8 cellular contexts compared by ENCODE assay signal in genomic region chr9:35618854-35619799, GRCh38. TPM values are rescaled to one million over a fixed set of nuclear protein-coding genes. Genes with fewer than 3 reads are reported as not detected.
A peak's percentile ranks its signal among the peaks of the same experiment; 100 is the strongest.
DNase-seq lines count a peak whose midpoint lies in the region; ATAC-seq lines count a peak whose summit lies in the region.

No MANE protein-coding gene starts in this region.

- no peak for DNase-seq in T-helper 17 cell
- DNase-seq in myocyte (ENCODE audit: low read depth), result peak; percentile 76
- DNase-seq in NCI-H2227 treated with DMSO at 0.1 percent for 48 hours (lab: John Stamatoyannopoulos, UW), result no peak
- no peak for DNase-seq in LoVo (ENCODE audit: low spot score)
- DNase-seq in SK-N-DZ (ENCODE audit: low spot score), result no peak
- DNase-seq in NCI-H82 (lab: John Stamatoyannopoulos, UW), result no peak

- no peaks in the 10 kb centered on the region for H3K27me3 Mint-ChIP-seq in T-helper 17 cell

- no peaks in the 10 kb centered on the region for H3K36me3 Mint-ChIP-seq in T-helper 17 cell (ENCODE audit: low read depth)

- peak overlapping the region; percentile 53 for H3K4me3 Mint-ChIP-seq in T-helper 17 cell

- H3K9me3 ChIP-seq in T-helper 17 cell (ENCODE audit: control insufficient read depth, low read length, poor library complexity, severe bottlenecking), result no peaks in the 10 kb centered on the region

- H3K4me1 Mint-ChIP-seq in T-helper 17 cell, result peaks cover 42% of the 10 kb centered on the region

- ATAC-seq in GM18909 (IDR thresholded peaks at IDR 0.05; ENCODE audit: poor library complexity, unreplicated experiment) (peak; percentile 62), HG02870 (IDR thresholded peaks at IDR 0.05; ENCODE audit: unreplicated experiment) (peak; percentile 33), T-helper 17 cell (peak; percentile 51)

- H3K27ac Mint-ChIP-seq in T-helper 17 cell, result no peak overlapping the region

RNA-seq across cellular contexts. Expression of gene CD72, which starts 0.9 kb away (rescaled TPM):
- 1 to 10 TPM; 3.5 to 8.1 TPM for total RNA-seq in T-helper 17 cell
- 2.2 TPM in 2 replicates for total RNA-seq in myocyte
- polyA plus RNA-seq in myocyte (2012), result 2.3 TPM
- polyA plus RNA-seq in SK-N-DZ (2014; cell fraction: cytosol; rRNA removed), result not detected in 2 replicates
- 0.73 and 2.4 TPM in 2 replicates for polyA plus RNA-seq in SK-N-DZ (2014; cell fraction: nucleus; rRNA removed)

RNA-seq across cellular contexts. Expression of gene TESK1, which starts 14.1 kb away (rescaled TPM):
- total RNA-seq in T-helper 17 cell (10 to 100 TPM; 31.7 to 31.9 TPM), myocyte (63.5 and 76.8 TPM in 2 replicates)
- polyA plus RNA-seq in myocyte (2012), result 75.2 TPM
- 5.7 and 8.4 TPM in 2 replicates for polyA plus RNA-seq in SK-N-DZ (2014; cell fraction: cytosol; rRNA removed)
- 38.2 and 46.7 TPM in 2 replicates for polyA plus RNA-seq in SK-N-DZ (2014; cell fraction: nucleus; rRNA removed)

RNA-seq across cellular contexts. Expression of gene SIT1, which starts 31.6 kb away (rescaled TPM):
- total RNA-seq in T-helper 17 cell, result 10 to 100 TPM; 33.9 to 48.9 TPM
- not detected in 2 replicates for total RNA-seq in myocyte
- not detected for polyA plus RNA-seq in myocyte (2012)
- polyA plus RNA-seq in SK-N-DZ (2014; cell fraction: cytosol; rRNA removed), result 2.9 and 4.0 TPM in 2 replicates
- 0.88 and 4.5 TPM in 2 replicates for polyA plus RNA-seq in SK-N-DZ (2014; cell fraction: nucleus; rRNA removed)

RNA-seq across cellular contexts. Expression of gene RMRP, which starts 38.7 kb away (rescaled TPM):
- total RNA-seq in T-helper 17 cell, result over 10,000 TPM in 1 of 2 donors, 1,000 to 10,000 TPM in 1; 7,466 to 10,512 TPM
- 1,100 and 3,603 TPM in 2 replicates for total RNA-seq in myocyte
- 4.5 TPM for polyA plus RNA-seq in myocyte (2012)
- not detected in 2 replicates for polyA plus RNA-seq in SK-N-DZ (2014; cell fraction: cytosol; rRNA removed)
- polyA plus RNA-seq in SK-N-DZ (2014; cell fraction: nucleus; rRNA removed), result not detected in 2 replicates

RNA-seq across cellular contexts. Expression of gene CCDC107, which starts 39.0 kb away (rescaled TPM):
- total RNA-seq in T-helper 17 cell, result 10 to 100 TPM; 27.7 to 35.2 TPM
- total RNA-seq in myocyte, result 9.8 and 14.0 TPM in 2 replicates
- polyA plus RNA-seq in myocyte (2012), result 32.2 TPM
- 6.5 and 7.8 TPM in 2 replicates for polyA plus RNA-seq in SK-N-DZ (2014; cell fraction: cytosol; rRNA removed)
- 7.7 and 8.2 TPM in 2 replicates for polyA plus RNA-seq in SK-N-DZ (2014; cell fraction: nucleus; rRNA removed)

Comparison
In these comparisons a context has a peak if more than half of its experiments do, and no peak if none do; other contexts are left out.
1. RNA of gene SIT1, which starts 31.6 kb away (total RNA-seq): 33.9 to 48.9 TPM in T-helper 17 cell; not detected in myocyte; every median in the first group is over 10 times any median in the second.
2. Peak in every context shown above with its lines, with median percentiles within 50 percentile points of each other: ATAC-seq.